ENCODE assay signal across 17 cellular contexts in the genomic region with DNA sequence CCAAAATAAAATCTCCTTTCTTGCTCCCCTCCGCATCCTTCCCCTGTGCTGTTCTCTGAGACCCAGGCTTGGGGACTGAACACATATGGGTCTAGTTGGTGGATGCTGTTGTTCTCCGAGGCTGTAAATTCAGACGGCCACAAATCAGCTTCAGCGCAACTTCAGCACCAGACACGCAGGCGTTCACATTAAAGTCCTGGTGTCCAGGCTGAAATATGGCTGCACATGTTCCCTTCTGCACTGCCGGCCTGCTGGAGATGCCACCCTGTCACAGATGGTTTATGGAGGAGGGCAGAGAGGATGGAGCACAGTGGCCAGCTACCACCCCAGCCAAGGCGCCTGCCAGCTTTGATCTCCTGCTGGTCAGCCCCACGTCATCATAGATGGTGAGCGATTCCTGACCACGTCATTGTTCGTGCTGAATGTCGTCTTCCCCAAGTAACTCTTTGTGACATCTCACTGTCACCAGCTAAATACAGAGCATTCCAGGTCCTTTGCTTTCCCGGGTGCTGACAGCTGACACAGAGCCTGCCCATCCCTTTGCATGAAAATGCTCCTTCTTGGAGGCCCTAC.
"Had no signal": no experiment of that assay in that cellular context is flagged by ENCODE, and none has a peak within 500 bp of the region (broad histone marks: within the 10 kb centered on the region; RNA-seq: fewer than 3 reads in every experiment).

No MANE protein-coding gene starts in this region.

- H3K9ac ChIP-seq: neural progenitor cell, parathyroid adenoma had no signal

- H3K4me2 ChIP-seq: neural progenitor cell, smooth muscle cell had no signal

- H3K79me2 ChIP-seq: parathyroid adenoma had no signal

- ATAC-seq: effector memory CD8-positive, alpha-beta T cell; gastroesophageal sphincter; left ventricle myocardium superior; mucosa of descending colon; natural killer cell had no signal

- H2AFZ ChIP-seq: neural progenitor cell, parathyroid adenoma had no signal

- H3K36me3 ChIP-seq: esophagus muscularis mucosa, gastroesophageal sphincter, neural progenitor cell, prostate gland had no signal

- H3K27ac ChIP-seq: epithelial cell of prostate, esophagus muscularis mucosa, gastroesophageal sphincter, neural progenitor cell, parathyroid adenoma, prostate gland had no signal

- H3K4me3 ChIP-seq: esophagus muscularis mucosa, gastroesophageal sphincter, mucosa of descending colon, neural progenitor cell, prostate gland, smooth muscle cell had no signal

- FAIRE-seq: urothelium cell line had no signal

- H3K4me1 ChIP-seq: gastroesophageal sphincter, parathyroid adenoma, prostate gland had no signal

- H3K27me3 ChIP-seq: esophagus muscularis mucosa, gastroesophageal sphincter, neural progenitor cell had no signal

- DNase-seq: effector memory CD8-positive, alpha-beta T cell; glutamatergic neuron; islet precursor cell; left ventricle myocardium superior; mucosa of descending colon; natural killer cell; occipital lobe; stimulated activated CD4-positive, alpha-beta T cell treated with anti-CD3 and anti-CD28 coated beads, Interleukin-2, amount 100 ng/mL, for 48 hours; stimulated activated naive CD4-positive, alpha-beta T cell treated with Interleukin-2 at 50 U/mL for 16 hours had no signal

- H3K9me3 ChIP-seq: esophagus muscularis mucosa, gastroesophageal sphincter, mucosa of descending colon, prostate gland had no signal
